1 cellular context compared by ENCODE assay signal in the genomic region with DNA sequence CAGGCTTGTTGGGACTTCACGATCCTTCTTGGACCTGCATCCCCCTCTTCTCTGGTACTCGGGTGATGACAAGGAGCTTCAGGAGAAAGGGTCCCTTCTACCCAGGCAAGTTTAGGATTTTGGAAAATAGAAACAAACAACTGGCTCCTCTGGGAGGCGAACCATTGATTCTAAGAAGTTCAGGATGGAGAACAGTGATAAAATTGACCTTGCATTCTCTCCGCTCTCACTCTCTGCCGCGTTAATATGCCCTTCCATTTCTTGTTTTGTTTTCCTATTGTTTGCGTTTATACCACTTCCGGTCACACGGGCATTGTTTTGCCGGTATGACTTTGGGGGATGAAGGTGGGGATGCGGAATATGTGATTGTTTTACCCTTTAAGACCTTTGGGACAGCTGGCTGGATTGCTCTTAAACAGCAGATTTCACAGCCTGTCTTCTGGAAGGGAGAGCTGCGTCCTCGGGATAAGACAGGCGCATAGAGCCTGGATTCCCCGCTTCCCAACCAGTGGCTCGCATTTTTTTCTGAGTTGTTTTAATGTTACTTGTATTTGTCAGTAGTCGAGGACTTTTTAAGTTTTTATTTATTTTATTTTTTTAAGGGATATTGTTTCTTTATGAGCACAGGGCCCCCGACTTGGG.
TF ChIP-seq lines count a peak whose summit lies in the region.

No MANE protein-coding gene starts in this region.

TF ChIP-seq in IMR-90, 13 proteins besides CTCF, POLR2A, EP300 and RAD21:
- TF ChIP-seq, protein P1, sequence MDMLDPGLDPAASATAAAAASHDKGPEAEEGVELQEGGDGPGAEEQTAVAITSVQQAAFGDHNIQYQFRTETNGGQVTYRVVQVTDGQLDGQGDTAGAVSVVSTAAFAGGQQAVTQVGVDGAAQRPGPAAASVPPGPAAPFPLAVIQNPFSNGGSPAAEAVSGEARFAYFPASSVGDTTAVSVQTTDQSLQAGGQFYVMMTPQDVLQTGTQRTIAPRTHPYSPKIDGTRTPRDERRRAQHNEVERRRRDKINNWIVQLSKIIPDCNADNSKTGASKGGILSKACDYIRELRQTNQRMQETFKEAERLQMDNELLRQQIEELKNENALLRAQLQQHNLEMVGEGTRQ (IDR thresholded peaks at IDR 0.05; ENCODE audit: low read depth, low read length), result no peak
- no peak for TF ChIP-seq MAFK (IDR thresholded peaks at IDR 0.05; ENCODE audit: low read depth, low read length)
